24 cellular contexts compared by ENCODE assay signal in genomic region chr1:76141898-76142297, GRCh38.
DNase-seq lines count a peak whose midpoint lies in the region; ATAC-seq, FAIRE-seq and TF ChIP-seq lines count a peak whose summit lies in the region.
"Had no signal": no experiment of that assay in that cellular context is flagged by ENCODE, and none has a peak within 500 bp of the region (broad histone marks: within the 10 kb centered on the region; RNA-seq: fewer than 3 reads in every experiment).

No MANE protein-coding gene starts in this region.

- H3K27me3 ChIP-seq in H9 (ENCODE audit: insufficient read depth, low read length) (no peaks in the 10 kb centered on the region), iPS DF 6.9 (ENCODE audit: control insufficient read depth, insufficient read depth, low read length) (no peaks in the 10 kb centered on the region), neural progenitor cell (no peaks in the 10 kb centered on the region)
- H3K27me3 ChIP-seq: BE2C, Peyer's patch had no signal

- H3K27me3 Mint-ChIP-seq in H9 (ENCODE audit: low read depth) (no peaks in the 10 kb centered on the region), WTC11 (ENCODE audit: low read depth) (no peaks in the 10 kb centered on the region), neural progenitor cell (ENCODE audit: insufficient read depth, low read depth) (no peaks in the 10 kb centered on the region)
- H3K27me3 Mint-ChIP-seq: IgD-negative memory B cell had no signal

- H3K27ac Mint-ChIP-seq in H9 (peak overlapping the region in 1 of 3 experiments; percentile 38; a peak in 2 of 7 replicates), WTC11 (no peak overlapping the region), neural progenitor cell (peak overlapping the region; percentile 13)
- H3K27ac Mint-ChIP-seq: CD4-positive, CD25-positive, alpha-beta regulatory T cell had no signal

- H3K4me2 ChIP-seq in H9 (ENCODE audit: insufficient read depth, insufficient read length, low read length), result no peak overlapping the region
- H3K4me2 ChIP-seq in neural progenitor cell, result no peak overlapping the region

- H3K9ac ChIP-seq in H9 (ENCODE audit: extremely low read depth, insufficient read length, low read length) (no peak overlapping the region), neural progenitor cell (no peak overlapping the region)
- H3K9ac ChIP-seq: GM23248 had no signal

- H2BK20ac ChIP-seq in H9 (ENCODE audit: low read depth, low read length, poor library complexity, severe bottlenecking), result no peak overlapping the region

- H3K9me3 ChIP-seq in H9 (ENCODE audit: control insufficient read depth, low read depth, low read length) (no peaks in the 10 kb centered on the region), iPS DF 6.9 (ENCODE audit: control insufficient read depth, insufficient read depth, low read length) (no peaks in the 10 kb centered on the region), neural progenitor cell (ENCODE audit: low read depth) (no peaks in the 10 kb centered on the region)
- H3K9me3 ChIP-seq: BE2C, Peyer's patch had no signal

- WGBS in H9 (ENCODE audit: extremely low coverage, insufficient read length, low lambda C conversion rate), result no CpG with 5 or more reads among the region's 3 CpGs
- no CpG with 5 or more reads among the region's 3 CpGs for WGBS in iPS DF 6.9 (ENCODE audit: insufficient coverage, insufficient read length)

- H2BK120ac ChIP-seq in H9 (ENCODE audit: low read depth, low read length, poor library complexity, severe bottlenecking), result no peak overlapping the region

- no peaks in the 10 kb centered on the region for H3K79me2 ChIP-seq in H9 (ENCODE audit: insufficient read depth, low read length)
- H3K79me2 ChIP-seq in neural progenitor cell (ENCODE audit: low read depth), result no peaks in the 10 kb centered on the region

- H3K9me3 Mint-ChIP-seq in H9, result no peaks in the 10 kb centered on the region
- no peaks in the 10 kb centered on the region for H3K9me3 Mint-ChIP-seq in WTC11
- H3K9me3 Mint-ChIP-seq in neural progenitor cell, result no peaks in the 10 kb centered on the region
- H3K9me3 Mint-ChIP-seq: CD4-positive, CD25-positive, alpha-beta regulatory T cell; IgD-negative memory B cell had no signal

- H3K36me3 ChIP-seq in iPS DF 6.9 (ENCODE audit: control insufficient read depth, insufficient read depth, low read length) (no peaks in the 10 kb centered on the region), neural progenitor cell (no peaks in the 10 kb centered on the region)
- H3K36me3 ChIP-seq: BE2C, Peyer's patch had no signal

- POLR2A ChIA-PET in WTC11 (lab: Charles Lee), result no interaction called here

- no peak for TF ChIP-seq CTCF in H9 (conservative IDR thresholded peaks at IDR 0.05)
- TF ChIP-seq CTCF in WTC11 (IDR thresholded peaks at IDR 0.05), result no peak
- TF ChIP-seq CTCF in neural progenitor cell (IDR thresholded peaks at IDR 0.05), result no peak

- no peak overlapping the region for H3K18ac ChIP-seq in H9 (ENCODE audit: insufficient read length, low read depth, low read length)

- H4K5ac ChIP-seq in H9 (ENCODE audit: insufficient read length, low read depth, low read length), result no peak overlapping the region

- no peak overlapping the region for H3K23ac ChIP-seq in H9 (ENCODE audit: insufficient read length, low read depth, low read length)

- H3K4me3 ChIP-seq in iPS DF 6.9 (ENCODE audit: low read length), result no peak overlapping the region
- no peak overlapping the region for H3K4me3 ChIP-seq in neural progenitor cell
- H3K4me3 ChIP-seq: GM23248, Peyer's patch had no signal

- no peak overlapping the region for H2BK15ac ChIP-seq in H9 (ENCODE audit: low read depth, low read length)

- no peak overlapping the region for H2BK5ac ChIP-seq in H9 (ENCODE audit: insufficient read length, low read length)

- H3K23me2 ChIP-seq in H9 (ENCODE audit: insufficient read length, low read depth, low read length, poor library complexity, severe bottlenecking), result no peaks in the 10 kb centered on the region

- H3K27ac ChIP-seq in H9 (ENCODE audit: insufficient read length, low read depth, low read length), result no peak overlapping the region
- H3K27ac ChIP-seq in iPS DF 6.9 (ENCODE audit: low read length), result no peak overlapping the region
- no peak overlapping the region for H3K27ac ChIP-seq in neural progenitor cell
- H3K27ac ChIP-seq: GM23248, Peyer's patch had no signal

- no peak overlapping the region for H3K56ac ChIP-seq in H9 (ENCODE audit: insufficient read length, low read depth, low read length)

- FAIRE-seq in frontal cortex (lab: Jason Lieb, UNC), result no peak
- FAIRE-seq: GM12892 had no signal

- no peak overlapping the region for H4K8ac ChIP-seq in H9 (replicated peaks; ENCODE audit: insufficient read length, low read depth, low read length)

- H4K91ac ChIP-seq in H9 (ENCODE audit: insufficient read length, low read depth, low read length), result no peak overlapping the region

- peaks cover 23 to 25% of the 10 kb centered on the region in 2 experiments for H3K4me1 Mint-ChIP-seq in H9
- H3K4me1 Mint-ChIP-seq in WTC11, result peaks cover 25% of the 10 kb centered on the region
- peaks cover 38% of the 10 kb centered on the region for H3K4me1 Mint-ChIP-seq in neural progenitor cell

- H4K20me1 ChIP-seq in H9 (ENCODE audit: control insufficient read depth, insufficient read depth, insufficient read length), result no peaks in the 10 kb centered on the region
- H4K20me1 ChIP-seq in neural progenitor cell (ENCODE audit: low read depth), result no peaks in the 10 kb centered on the region

- CTCF ChIA-PET in WTC11 (lab: Charles Lee), result interaction anchor here (0.9 to 1.0 kb wide), 2 partner anchors 12 to 46 kb away, joined by 3 to 7 read pairs; no protein-coding TSS in a partner anchor

- no peak overlapping the region for H3T11ph ChIP-seq in H9 (ENCODE audit: low read length)

- H2AFZ ChIP-seq in H9 (ENCODE audit: low read length) (no peak overlapping the region), neural progenitor cell (replicated peaks) (no peak overlapping the region)
- H2AFZ ChIP-seq: GM23248 had no signal

- H3K4me3 Mint-ChIP-seq in H9 (no peak overlapping the region), WTC11 (no peak overlapping the region), neural progenitor cell (no peak overlapping the region)
- H3K4me3 Mint-ChIP-seq: CD4-positive, CD25-positive, alpha-beta regulatory T cell had no signal

- H3K4ac ChIP-seq in H9 (ENCODE audit: low read depth, low read length), result no peak overlapping the region

- H3K36me3 Mint-ChIP-seq in H9 (ENCODE audit: insufficient read depth in 1 of 3, low read depth in 3 of 3) (no peaks in the 10 kb centered on the region), WTC11 (no peaks in the 10 kb centered on the region), neural progenitor cell (no peaks in the 10 kb centered on the region)
- H3K36me3 Mint-ChIP-seq: CD4-positive, CD25-positive, alpha-beta regulatory T cell had no signal

- peaks cover 12% of the 10 kb centered on the region for H3F3A ChIP-seq in neural progenitor cell (ENCODE audit: low read depth)

- DNase-seq in H9 (peak; percentile 38), WTC11 (ENCODE audit: low spot score) (peak; percentile 36), iPS DF 6.9 (ENCODE audit: low read depth, low spot score) (peak; percentile 5), neural progenitor cell (ENCODE audit: low spot score) (peak; percentile 55), frontal cortex (ENCODE audit: low spot score in 2 of 2) (no peak), superior temporal gyrus (ENCODE audit: extremely low spot score) (no peak)
- DNase-seq: BE2C; CD4-positive, CD25-positive, alpha-beta regulatory T cell; DMS 273 treated with DMSO at 0.1 percent for 48 hours; DND-41; GM23248; Karpas-422; MV-4-11; NCI-H1105 treated with DMSO at 0.1 percent for 48 hours; NCI-H2081 treated with DMSO at 0.1 percent for 48 hours; NCI-H2227 treated with DMSO at 0.1 percent for 48 hours; NCI-H510A treated with DMSO at 0.1 percent for 48 hours; NCI-H748 treated with DMSO at 0.1 percent for 48 hours; Peyer's patch had no signal

- H3K14ac ChIP-seq in H9 (ENCODE audit: insufficient read depth, low read length), result no peak overlapping the region

- no peak overlapping the region for H2AK5ac ChIP-seq in H9 (ENCODE audit: insufficient read length, low read length)

- peaks cover 7% of the 10 kb centered on the region; the same call in 1 of the 2 replicates for H3K4me1 ChIP-seq in H9 (ENCODE audit: insufficient read depth, low read length)
- peaks cover 4% of the 10 kb centered on the region; the same call in 1 of the 2 replicates for H3K4me1 ChIP-seq in iPS DF 6.9 (ENCODE audit: control insufficient read depth, insufficient read depth, low read length)
- peaks cover 34% of the 10 kb centered on the region for H3K4me1 ChIP-seq in neural progenitor cell
- H3K4me1 ChIP-seq: BE2C, Peyer's patch had no signal

- no peaks in the 10 kb centered on the region for H3K79me1 ChIP-seq in H9 (ENCODE audit: insufficient read depth, low read depth, low read length, poor library complexity, severe bottlenecking)

- ATAC-seq in WTC11, result peak; percentile 54
- ATAC-seq in HG02642 (IDR thresholded peaks at IDR 0.05; ENCODE audit: poor library complexity, unreplicated experiment), result no peak
- no peak for ATAC-seq in GM19397 (IDR thresholded peaks at IDR 0.05; ENCODE audit: unreplicated experiment)
- ATAC-seq: HCT116 had no signal

- no peak overlapping the region for H2BK12ac ChIP-seq in H9 (ENCODE audit: insufficient read length, low read depth, low read length)

TF ChIP-seq in WTC11, 78 proteins besides CTCF, POLR2A, EP300 and RAD21 (continues in another document):
- TF ChIP-seq NR2C2 (CRISPR knock-in tag; IDR thresholded peaks at IDR 0.05) (no peak), EMX1 (CRISPR knock-in tag; IDR thresholded peaks at IDR 0.05) (no peak), FOXP1 (CRISPR knock-in tag; IDR thresholded peaks at IDR 0.05; ENCODE audit: borderline replicate concordance) (no peak), JUN (CRISPR knock-in tag; IDR thresholded peaks at IDR 0.05) (no peak), CBFB (CRISPR knock-in tag; IDR thresholded peaks at IDR 0.05; ENCODE audit: low read depth) (no peak), JAZF1 (CRISPR knock-in tag; IDR thresholded peaks at IDR 0.05) (no peak), ZNF671 (CRISPR knock-in tag; IDR thresholded peaks at IDR 0.05) (no peak), IRF2 (CRISPR knock-in tag; IDR thresholded peaks at IDR 0.05; ENCODE audit: borderline replicate concordance, low read depth) (no peak), E2F4 (CRISPR knock-in tag; IDR thresholded peaks at IDR 0.05; ENCODE audit: borderline replicate concordance, low read depth) (no peak)

Comparison
In these comparisons a context has a peak if more than half of its experiments do, and no peak if none do; other contexts are left out.
1. DNase-seq: peak in H9 (single experiment), WTC11 (single experiment), iPS DF 6.9 (single experiment) and neural progenitor cell (single experiment); none in frontal cortex (0 of 2) and superior temporal gyrus (single experiment).